8 cellular contexts compared by ENCODE assay signal in genomic region chr3:51671090-51672082, GRCh38. TPM values are rescaled to one million over a fixed set of nuclear protein-coding genes. Genes with fewer than 3 reads are reported as not detected.
DNase-seq lines count a peak whose midpoint lies in the region; ATAC-seq and TF ChIP-seq lines count a peak whose summit lies in the region.

TEX264 (plus strand) TSS chr3:51671252; CDS start chr3:51674305, 3,053 bp downstream.

- H3K79me2 ChIP-seq in OCI-LY3 (ENCODE audit: low read length), result peaks cover 16% of the 10 kb centered on the region

- H3K4me1 ChIP-seq in OCI-LY3 (ENCODE audit: low read length) (peaks cover 21% of the 10 kb centered on the region), mucosa of descending colon (ENCODE audit: low read depth) (peaks cover 29% of the 10 kb centered on the region)

- TF ChIP-seq CTCF in OCI-LY3 (IDR thresholded peaks at IDR 0.05; ENCODE audit: low read depth, low read length), result no peak
- no peak for TF ChIP-seq CTCF in mucosa of descending colon (IDR thresholded peaks at IDR 0.05)

- DNase-seq in COLO668 (lab: John Stamatoyannopoulos, UW; ENCODE audit: unreplicated experiment) (peak; percentile 95), activated T-cell treated with anti-CD3 and anti-CD28 coated beads for 24 hours (ENCODE audit: low read depth) (peak; percentile 86), epithelial cell of prostate (ENCODE audit: low read depth, low spot score) (peak; percentile 24), mucosa of descending colon (peak; percentile 93 to 96 (median 95))
- peak; percentile 86 for DNase-seq in stimulated activated CD8-positive, alpha-beta memory T cell treated with anti-CD3 and anti-CD28 coated beads, Interleukin-4, amount 100 ng/mL, for 24 hours (ENCODE audit: low read depth)

- H3K27me3 ChIP-seq in OCI-LY3 (ENCODE audit: low read depth, low read length), result no peaks in the 10 kb centered on the region

- H3K9me3 ChIP-seq in OCI-LY3 (ENCODE audit: insufficient read depth, low read length) (no peaks in the 10 kb centered on the region), mucosa of descending colon (no peaks in the 10 kb centered on the region)

- H3K9ac ChIP-seq in OCI-LY3 (ENCODE audit: low read length), result peak within 1 kb of the TSS; percentile 94

- peaks cover 17% of the 10 kb centered on the region for H3K36me3 ChIP-seq in OCI-LY3 (replicated peaks; ENCODE audit: low read depth, low read length)
- H3K36me3 ChIP-seq in mucosa of descending colon (ENCODE audit: low read depth), result no peaks in the 10 kb centered on the region

- peak within 1 kb of the TSS; percentile 86 for H3K4me3 ChIP-seq in OCI-LY3 (ENCODE audit: low read length)
- H3K4me3 ChIP-seq in mucosa of descending colon, result peak within 1 kb of the TSS; percentile 57

- peak within 1 kb of the TSS; percentile 86 for H3K4me2 ChIP-seq in OCI-LY3 (ENCODE audit: low read length)

- intact Hi-C loops in mucosa of descending colon (cut with DNase I, micrococcal nuclease), result no loop called here

- peak within 1 kb of the TSS; percentile 61 for H2AFZ ChIP-seq in OCI-LY3 (ENCODE audit: low read depth, low read length)

- ATAC-seq in GM19397 (IDR thresholded peaks at IDR 0.05; ENCODE audit: unreplicated experiment) (peak; percentile 83), HG03558 (IDR thresholded peaks at IDR 0.05; ENCODE audit: extremely low read depth, unreplicated experiment) (peak; percentile 50), mucosa of descending colon (peak; percentile 89)

- H3K27ac ChIP-seq in OCI-LY3 (ENCODE audit: low read length) (peak within 1 kb of the TSS; percentile 76), epithelial cell of prostate (peak within 1 kb of the TSS; percentile 78)

- no peaks in the 10 kb centered on the region; the same call in 1 of the 2 replicates for H4K20me1 ChIP-seq in OCI-LY3 (ENCODE audit: insufficient read depth, low read length)

RNA-seq across cellular contexts. Expression of gene TEX264, which starts in this region (rescaled TPM):
- 10 to 100 TPM; 53.2 to 73.6 (median 59.1) TPM for total RNA-seq in mucosa of descending colon

Comparison
In these comparisons a context has a peak if more than half of its experiments do, and no peak if none do; other contexts are left out.
1. Peak in every context shown above with its lines: DNase-seq, ATAC-seq, H3K4me3 ChIP-seq and H3K27ac ChIP-seq.
2. DNase-seq: peak in every context shown above with its lines; median percentile 95 in COLO668; 95 in mucosa of descending colon; 86 in activated T-cell treated with anti-CD3 and anti-CD28 coated beads for 24 hours; 86 in stimulated activated CD8-positive, alpha-beta memory T cell treated with anti-CD3 and anti-CD28 coated beads, Interleukin-4, amount 100 ng/mL, for 24 hours; 24 in epithelial cell of prostate.